Comparison of ENCODE assay signal across 21 cellular contexts in the genomic region with DNA sequence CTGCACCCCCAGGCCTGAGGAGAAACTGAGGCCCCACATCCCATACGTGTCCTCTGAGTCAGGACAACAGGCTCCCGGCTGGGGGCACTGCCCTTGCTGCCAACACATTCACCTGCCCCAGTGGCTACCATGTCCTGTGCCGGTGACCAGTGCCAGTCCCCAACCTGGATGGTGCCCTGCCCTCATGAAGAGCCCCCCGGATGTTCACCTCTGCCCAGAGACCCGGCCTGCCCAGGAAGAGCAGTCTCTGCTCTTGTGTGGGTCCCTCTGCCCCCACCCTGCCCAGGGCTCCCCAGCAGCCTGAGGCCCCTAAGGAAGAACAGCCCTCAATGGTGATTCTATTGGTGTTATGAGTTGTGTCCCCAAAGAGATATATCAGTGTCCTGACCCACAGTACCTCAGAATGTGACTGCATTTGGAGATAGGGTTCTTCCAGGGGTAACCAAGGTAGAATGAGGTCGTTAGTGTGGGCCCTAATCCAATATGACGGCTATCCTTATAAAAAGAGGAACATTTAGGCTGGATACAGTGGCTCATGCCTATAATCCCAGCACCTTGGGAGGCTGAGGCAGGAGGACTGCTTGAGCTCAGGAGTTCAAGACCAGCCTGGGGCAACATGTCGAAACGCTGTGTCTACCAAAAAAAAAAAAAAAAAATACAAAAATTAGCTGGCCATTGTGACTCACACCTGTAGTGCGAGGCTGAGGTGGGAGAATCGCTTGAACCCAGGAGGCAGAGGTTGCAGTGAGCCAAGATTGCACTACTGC. TPM values are rescaled to one million over a fixed set of nuclear protein-coding genes. Genes with fewer than 3 reads are reported as not detected.
DNase-seq lines count a peak whose midpoint lies in the region; ATAC-seq, FAIRE-seq and TF ChIP-seq lines count a peak whose summit lies in the region.
"Had no signal": no experiment of that assay in that cellular context is flagged by ENCODE, and none has a peak within 500 bp of the region (broad histone marks: within the 10 kb centered on the region; RNA-seq: fewer than 3 reads in every experiment).

No MANE protein-coding gene starts in this region.

- no peaks in the 10 kb centered on the region for H3K79me2 ChIP-seq in mammary epithelial cell (ENCODE audit: insufficient read depth, low read length)
- no peaks in the 10 kb centered on the region for H3K79me2 ChIP-seq in astrocyte (ENCODE audit: insufficient read depth, low read length)

- H2AFZ ChIP-seq in mammary epithelial cell (ENCODE audit: low read depth, low read length) (no peak overlapping the region), astrocyte (ENCODE audit: low read depth, low read length) (no peak overlapping the region), neuronal stem cell (ENCODE audit: low read length) (no peak overlapping the region)
- H2AFZ ChIP-seq: GM23338 had no signal

- no peak overlapping the region for H3K18ac ChIP-seq in neuronal stem cell (ENCODE audit: low read length)

- H3K27ac ChIP-seq in mammary epithelial cell (ENCODE audit: insufficient read depth, low read depth, low read length) = no peak overlapping the region
- H3K27ac ChIP-seq in astrocyte (ENCODE audit: low read depth, low read length) = no peak overlapping the region
- H3K27ac ChIP-seq in neuronal stem cell (replicated peaks; ENCODE audit: low read length) = no peak overlapping the region

- H3K23ac ChIP-seq in neuronal stem cell (ENCODE audit: low read depth, low read length, poor library complexity) = peak overlapping the region; percentile 25

- POLR2A ChIA-PET in MCF 10A (lab: Yijun Ruan, JAX) = no interaction called here

- H3K27me3 ChIP-seq in mammary epithelial cell (ENCODE audit: insufficient read depth, low read length) = no peaks in the 10 kb centered on the region
- no peaks in the 10 kb centered on the region for H3K27me3 ChIP-seq in astrocyte (ENCODE audit: insufficient read depth, low read length)
- H3K27me3 ChIP-seq in neuronal stem cell (ENCODE audit: control insufficient read depth in 3 of 3, insufficient read depth in 3 of 3, low read depth in 1 of 3, low read length in 3 of 3) = no peaks in the 10 kb centered on the region

- no peak overlapping the region for H4K91ac ChIP-seq in neuronal stem cell (ENCODE audit: low read depth, low read length, poor library complexity)

- no peak overlapping the region for H2BK120ac ChIP-seq in neuronal stem cell (ENCODE audit: low read depth, low read length)

- H3K36me3 Mint-ChIP-seq in MCF 10A (ENCODE audit: insufficient read depth, unreplicated experiment) = peaks cover 6% of the 10 kb centered on the region
- H3K36me3 Mint-ChIP-seq in astrocyte (ENCODE audit: low read depth, unreplicated experiment) = peaks cover 5% of the 10 kb centered on the region
- H3K36me3 Mint-ChIP-seq in stimulated activated naive B cell treated with anti-CD40 and anti-IgM and Interleukin-4, amounts not matched to agents 10 μg/mL and 1 μg/mL and 100 μg/mL, for 72 hours = peaks cover 9 to 28% of the 10 kb centered on the region in 2 donors

- no peak for ATAC-seq in stimulated activated naive B cell treated with anti-CD40 and anti-IgM and Interleukin-4, amounts not matched to agents 10 μg/mL and 1 μg/mL and 100 μg/mL, for 72 hours (replicated peaks)
- ATAC-seq in HG02852 (IDR thresholded peaks at IDR 0.05; ENCODE audit: unreplicated experiment) = no peak
- ATAC-seq: GM23338 had no signal

- no peaks in the 10 kb centered on the region for H3K79me1 ChIP-seq in neuronal stem cell (ENCODE audit: low read depth, low read length)

- H3K9ac ChIP-seq in mammary epithelial cell (ENCODE audit: insufficient read depth, low read length) = no peak overlapping the region
- H3K9ac ChIP-seq in astrocyte (ENCODE audit: low read length) = no peak overlapping the region
- no peak overlapping the region for H3K9ac ChIP-seq in neuronal stem cell (ENCODE audit: low read depth, low read length, poor library complexity)

- peak overlapping the region; percentile 21 for H2AK5ac ChIP-seq in neuronal stem cell (ENCODE audit: low read depth, low read length)

- intact Hi-C loops in MCF 10A (cut with micrococcal nuclease) = no loop called here
- intact Hi-C loops in mammary epithelial cell (cut with micrococcal nuclease) = no loop called here

- H4K20me1 ChIP-seq in mammary epithelial cell (ENCODE audit: insufficient read depth, low read length) = no peaks in the 10 kb centered on the region
- no peaks in the 10 kb centered on the region for H4K20me1 ChIP-seq in astrocyte (ENCODE audit: insufficient read depth, low read length)

- H2BK5ac ChIP-seq in neuronal stem cell (ENCODE audit: low read length) = no peak overlapping the region

- H3K14ac ChIP-seq in neuronal stem cell (ENCODE audit: low read length) = no peak overlapping the region

- H3K4me1 Mint-ChIP-seq in MCF 10A (ENCODE audit: insufficient read depth, unreplicated experiment) = peaks cover 10% of the 10 kb centered on the region
- peaks cover 5% of the 10 kb centered on the region for H3K4me1 Mint-ChIP-seq in astrocyte (ENCODE audit: low read depth, unreplicated experiment)
- H3K4me1 Mint-ChIP-seq in stimulated activated naive B cell treated with anti-CD40 and anti-IgM and Interleukin-4, amounts not matched to agents 10 μg/mL and 1 μg/mL and 100 μg/mL, for 72 hours = no peaks in the 10 kb centered on the region
- H3K4me1 Mint-ChIP-seq: B cell; CD4-positive, CD25-positive, alpha-beta regulatory T cell; CD8-positive, alpha-beta memory T cell; GM23338 had no signal

- in situ Hi-C loops in mammary epithelial cell (cut with MboI; ENCODE audit: low sequenced_read_pairs in 2 of 2) = no loop called here

- no peaks in the 10 kb centered on the region for H3K36me3 ChIP-seq in mammary epithelial cell (ENCODE audit: insufficient read depth, low read length)
- no peaks in the 10 kb centered on the region for H3K36me3 ChIP-seq in astrocyte (ENCODE audit: insufficient read depth, low read length)
- H3K36me3 ChIP-seq in neuronal stem cell (replicated peaks in 1 of 2; ENCODE audit: control insufficient read depth in 2 of 2, insufficient read depth in 2 of 2, low read length in 2 of 2) = peaks cover 3 to 4% of the 10 kb centered on the region in 2 donors

- H3K4me1 ChIP-seq in mammary epithelial cell (ENCODE audit: insufficient read depth, low read length) (peaks cover 24% of the 10 kb centered on the region), astrocyte (ENCODE audit: insufficient read depth, low read length) (peaks cover 7% of the 10 kb centered on the region), neuronal stem cell (ENCODE audit: control insufficient read depth in 2 of 2, insufficient read depth in 1 of 2, low read depth in 1 of 2, low read length in 2 of 2) (peaks cover 0 to 2% of the 10 kb centered on the region in 2 donors)
- H3K4me1 ChIP-seq: Caco-2 had no signal

- no peak overlapping the region for H3K4ac ChIP-seq in neuronal stem cell (ENCODE audit: low read length)

- no peak for FAIRE-seq in astrocyte (lab: Jason Lieb, UNC)
- FAIRE-seq: D721Med, G401.6, GM12891, GM19239, H54, HTR-8/SVneo had no signal

- CTCF ChIA-PET in MCF 10A (lab: Yijun Ruan, JAX) (interaction anchor here (1.6 kb wide), 1 partner anchor 24 kb away, joined by 3 read pairs; no protein-coding TSS in a partner anchor), mammary epithelial cell (lab: Charles Lee; ENCODE audit: low non-redundant PET) (no interaction called here)

- DNase-seq in MCF 10A (ENCODE audit: unreplicated experiment) = peak; percentile 42
- no peak for DNase-seq in mammary epithelial cell
- no peak for DNase-seq in astrocyte (ENCODE audit: low read depth)
- DNase-seq in neuronal stem cell (ENCODE audit: low spot score) = no peak
- no peak for DNase-seq in stimulated activated naive B cell treated with anti-CD40 and anti-IgM and Interleukin-4, amounts not matched to agents 10 μg/mL and 1 μg/mL and 100 μg/mL, for 72 hours
- no peak for DNase-seq in SW 1271 (lab: John Stamatoyannopoulos, UW)
- DNase-seq: C1 segment of cervical spinal cord; Caco-2; CD4-positive, CD25-positive, alpha-beta regulatory T cell; CD8-positive, alpha-beta memory T cell; HCEC 1CT; IMR-90 had no signal

- H3K4me3 ChIP-seq in mammary epithelial cell (replicated peaks in 1 of 3; ENCODE audit: insufficient read depth in 1 of 3, low read depth in 2 of 3, low read length in 3 of 3) = no peak overlapping the region
- H3K4me3 ChIP-seq in astrocyte (ENCODE audit: insufficient read depth, low read depth, low read length) = no peak overlapping the region
- H3K4me3 ChIP-seq in neuronal stem cell (ENCODE audit: low read length in 2 of 2) = no peak overlapping the region
- H3K4me3 ChIP-seq: GM23338 had no signal

- no peak overlapping the region for H3K27ac Mint-ChIP-seq in MCF 10A (ENCODE audit: low read depth, unreplicated experiment)
- H3K27ac Mint-ChIP-seq in astrocyte (ENCODE audit: unreplicated experiment) = peak overlapping the region; percentile 34
- H3K27ac Mint-ChIP-seq in stimulated activated naive B cell treated with anti-CD40 and anti-IgM and Interleukin-4, amounts not matched to agents 10 μg/mL and 1 μg/mL and 100 μg/mL, for 72 hours = peak overlapping the region; percentile 37
- H3K27ac Mint-ChIP-seq: B cell; CD4-positive, CD25-positive, alpha-beta regulatory T cell; GM23338 had no signal

- H2BK15ac ChIP-seq in neuronal stem cell (ENCODE audit: low read length) = no peak overlapping the region

- H3K4me3 Mint-ChIP-seq in MCF 10A (ENCODE audit: unreplicated experiment) = no peak overlapping the region
- no peak overlapping the region for H3K4me3 Mint-ChIP-seq in astrocyte (ENCODE audit: unreplicated experiment)
- no peak overlapping the region for H3K4me3 Mint-ChIP-seq in stimulated activated naive B cell treated with anti-CD40 and anti-IgM and Interleukin-4, amounts not matched to agents 10 μg/mL and 1 μg/mL and 100 μg/mL, for 72 hours
- H3K4me3 Mint-ChIP-seq: B cell; CD8-positive, alpha-beta memory T cell; GM23338 had no signal

- H3K4me2 ChIP-seq in mammary epithelial cell (ENCODE audit: insufficient read depth, low read depth, low read length) (no peak overlapping the region), astrocyte (ENCODE audit: low read length) (no peak overlapping the region), neuronal stem cell (ENCODE audit: insufficient read depth, low read length, poor library complexity, severe bottlenecking) (no peak overlapping the region)
- H3K4me2 ChIP-seq: GM23338 had no signal

- H3K27me3 Mint-ChIP-seq in MCF 10A (ENCODE audit: insufficient read depth, unreplicated experiment) (no peaks in the 10 kb centered on the region), astrocyte (ENCODE audit: low read depth, unreplicated experiment) (no peaks in the 10 kb centered on the region)
- no peaks in the 10 kb centered on the region for H3K27me3 Mint-ChIP-seq in stimulated activated naive B cell treated with anti-CD40 and anti-IgM and Interleukin-4, amounts not matched to agents 10 μg/mL and 1 μg/mL and 100 μg/mL, for 72 hours
- H3K27me3 Mint-ChIP-seq: B cell; CD4-positive, CD25-positive, alpha-beta regulatory T cell; CD8-positive, alpha-beta memory T cell had no signal

- H3K9me3 Mint-ChIP-seq in MCF 10A (ENCODE audit: unreplicated experiment) = no peaks in the 10 kb centered on the region
- H3K9me3 Mint-ChIP-seq in astrocyte (ENCODE audit: unreplicated experiment) = no peaks in the 10 kb centered on the region
- no peaks in the 10 kb centered on the region for H3K9me3 Mint-ChIP-seq in stimulated activated naive B cell treated with anti-CD40 and anti-IgM and Interleukin-4, amounts not matched to agents 10 μg/mL and 1 μg/mL and 100 μg/mL, for 72 hours
- H3K9me3 Mint-ChIP-seq: CD4-positive, CD25-positive, alpha-beta regulatory T cell; CD8-positive, alpha-beta memory T cell; GM23338 had no signal

- H3K9me3 ChIP-seq in mammary epithelial cell (replicated peaks; ENCODE audit: insufficient read depth, low read length) (no peaks in the 10 kb centered on the region), astrocyte (ENCODE audit: insufficient read depth, low read depth, low read length) (no peaks in the 10 kb centered on the region), neuronal stem cell (replicated peaks in 1 of 2; ENCODE audit: control insufficient read depth in 2 of 2, insufficient read depth in 1 of 2, low read depth in 1 of 2, low read length in 2 of 2) (no peaks in the 10 kb centered on the region)
- H3K9me3 ChIP-seq: Caco-2 had no signal

- WGBS in mammary epithelial cell (ENCODE audit: low coverage, missing lambda C conversion rate) = 80% methylated on average over 9 of the region's 11 CpGs
- no CpG with 5 or more reads among the region's 11 CpGs for whole genome bisulfite sequencing in neuronal stem cell (ENCODE audit: extremely low coverage in 2 of 2, insufficient read length in 2 of 2, insufficient replicate concordance in 1 of 2), 2 donors

- TF ChIP-seq CTCF in MCF 10A (IDR thresholded peaks at IDR 0.05; ENCODE audit: unreplicated experiment) = no peak
- no peak for TF ChIP-seq CTCF in mammary epithelial cell (conservative IDR thresholded peaks at IDR 0.05 in 1 of 2, IDR thresholded peaks at IDR 0.05 in 1 of 2; ENCODE audit: extremely low read depth in 1 of 2, insufficient read depth in 1 of 2, low read depth in 1 of 2, low read length in 2 of 2)
- no peak for TF ChIP-seq CTCF in astrocyte (IDR thresholded peaks at IDR 0.05; ENCODE audit: insufficient read depth, low read depth, low read length)

- no peak overlapping the region for H2BK12ac ChIP-seq in neuronal stem cell (ENCODE audit: low read length)

- peak overlapping the region; percentile 43 for H4K8ac ChIP-seq in neuronal stem cell (ENCODE audit: low read depth, low read length)

- dilution Hi-C loops in mammary epithelial cell (cut with HindIII; ENCODE audit: low sequenced_read_pairs) = no loop called here

- BruUV-seq in MCF 10A (replicated peaks; lab: Mats Ljungman, UMichigan) (no TSS peak), mammary epithelial cell (replicated peaks; lab: Mats Ljungman, UMichigan) (no TSS peak)

RNA-seq across cellular contexts. Expression of a gene that starts 13.2 kb away (rescaled TPM):
- 40.8 and 49.1 TPM in 2 replicates for total RNA-seq in MCF 10A (2022)
- 10 to 100 TPM; 23.0 to 40.4 TPM for total RNA-seq in mammary epithelial cell
- 20.0 TPM for polyA plus RNA-seq in mammary epithelial cell
- 51.5 TPM for polyA minus RNA-seq in mammary epithelial cell
- 28.1 and 29.0 TPM in 2 replicates for total RNA-seq in astrocyte
- polyA plus RNA-seq in neuronal stem cell (2013, experiment 1 of 2) = 16.3 TPM
- polyA plus RNA-seq in neuronal stem cell (2013, experiment 2 of 2) = 16.3 TPM

RNA-seq across cellular contexts. Expression of a gene that starts 45.9 kb away (rescaled TPM):
- total RNA-seq in MCF 10A (2022) (13.9 and 16.0 TPM in 2 replicates), mammary epithelial cell (10 to 100 TPM; 22.5 to 45.7 TPM), astrocyte (28.0 TPM in 2 replicates)
- 39.1 TPM for polyA plus RNA-seq in mammary epithelial cell
- 47.0 TPM for polyA minus RNA-seq in mammary epithelial cell
- 4.9 TPM for polyA plus RNA-seq in neuronal stem cell (2013, experiment 1 of 2)
- 4.2 TPM for polyA plus RNA-seq in neuronal stem cell (2013, experiment 2 of 2)

RNA-seq across cellular contexts. Expression of a gene that starts 49.1 kb away (rescaled TPM):
- 126 and 195 TPM in 2 replicates for total RNA-seq in MCF 10A (2022)
- total RNA-seq in mammary epithelial cell = 100 to 1,000 TPM in 1 of 2 donors, 10 to 100 TPM in 1; 80.2 to 211 TPM
- polyA plus RNA-seq in mammary epithelial cell = 320 TPM
- polyA minus RNA-seq in mammary epithelial cell = 116 TPM
- total RNA-seq in astrocyte = 149 and 164 TPM in 2 replicates
- 496 TPM for polyA plus RNA-seq in neuronal stem cell (2013, experiment 1 of 2)
- polyA plus RNA-seq in neuronal stem cell (2013, experiment 2 of 2) = 494 TPM

RNA-seq across cellular contexts. Expression of a gene that starts 50.2 kb away (rescaled TPM):
- 7.5 and 11.8 TPM in 2 replicates for total RNA-seq in MCF 10A (2022)
- total RNA-seq in mammary epithelial cell = 10 to 100 TPM; 16.4 to 34.3 TPM
- polyA plus RNA-seq in mammary epithelial cell = 6.0 TPM
- polyA minus RNA-seq in mammary epithelial cell = 2.3 TPM
- total RNA-seq in astrocyte = 11.0 and 17.9 TPM in 2 replicates
- polyA plus RNA-seq in neuronal stem cell (2013, experiment 1 of 2) = 35.3 TPM
- polyA plus RNA-seq in neuronal stem cell (2013, experiment 2 of 2) = 32.4 TPM

RNA-seq across cellular contexts. Expression of a gene that starts 50.2 kb away (rescaled TPM):
- total RNA-seq in MCF 10A (2022) (39.0 and 47.1 TPM in 2 replicates), mammary epithelial cell (10 to 100 TPM; 30.3 to 42.6 TPM), astrocyte (32.9 and 35.1 TPM in 2 replicates)
- 24.7 TPM for polyA plus RNA-seq in mammary epithelial cell
- 44.9 TPM for polyA minus RNA-seq in mammary epithelial cell
- polyA plus RNA-seq in neuronal stem cell (2013, experiment 1 of 2) = 21.2 TPM
- 21.9 TPM for polyA plus RNA-seq in neuronal stem cell (2013, experiment 2 of 2)
